ENCODE assay signal across 25 cellular contexts in genomic region chr5:78562001-78562400, GRCh38.
"Had no signal": no experiment of that assay in that cellular context is flagged by ENCODE, and none has a peak within 500 bp of the region (broad histone marks: within the 10 kb centered on the region; RNA-seq: fewer than 3 reads in every experiment).

No MANE protein-coding gene starts in this region.

- H3K27ac Mint-ChIP-seq: effector memory CD8-positive, alpha-beta T cell; immature natural killer cell had no signal

- ATAC-seq: effector memory CD8-positive, alpha-beta T cell; gastroesophageal sphincter; left cardiac atrium; lower lobe of right lung; stimulated activated naive B cell treated with anti-CD40 and anti-IgM and Interleukin-4, amounts not matched to agents 10 μg/mL and 1 μg/mL and 100 μg/mL, for 72 hours; stimulated activated naive CD8-positive, alpha-beta T cell treated with anti-CD3 and anti-CD28 coated beads, Interleukin-15, amount 100 ng/mL, for 72 hours had no signal

- H3K27me3 Mint-ChIP-seq: naive B cell; stimulated activated naive B cell treated with anti-CD40 and anti-IgM and Interleukin-4, amounts not matched to agents 10 μg/mL and 1 μg/mL and 100 μg/mL, for 72 hours had no signal

- H3K4me1 ChIP-seq: esophagus squamous epithelium, testis had no signal

- H3K4me3 Mint-ChIP-seq: effector memory CD8-positive, alpha-beta T cell; immature natural killer cell; naive B cell; nephron; stimulated activated naive B cell treated with anti-CD40 and anti-IgM and Interleukin-4, amounts not matched to agents 10 μg/mL and 1 μg/mL and 100 μg/mL, for 72 hours; stimulated activated naive CD8-positive, alpha-beta T cell treated with anti-CD3 and anti-CD28 coated beads, Interleukin-15, amount 100 ng/mL, for 72 hours had no signal

- H3K36me3 ChIP-seq: esophagus squamous epithelium, gastroesophageal sphincter, left ventricle myocardium inferior, lower lobe of right lung, neutrophil, ovary, right atrium auricular region, transverse colon had no signal

- H3K9me3 ChIP-seq: esophagus squamous epithelium, gastroesophageal sphincter, lower lobe of right lung, neutrophil, ovary, right atrium auricular region, sigmoid colon, testis, transverse colon had no signal

- H3K4me1 Mint-ChIP-seq: immature natural killer cell; naive B cell; nephron; stimulated activated naive B cell treated with anti-CD40 and anti-IgM and Interleukin-4, amounts not matched to agents 10 μg/mL and 1 μg/mL and 100 μg/mL, for 72 hours; stimulated activated naive CD8-positive, alpha-beta T cell treated with anti-CD3 and anti-CD28 coated beads, Interleukin-15, amount 100 ng/mL, for 72 hours had no signal

- H3K27ac ChIP-seq: epithelial cell of prostate, esophagus squamous epithelium, gastroesophageal sphincter, left ventricle myocardium inferior, lower lobe of right lung, neutrophil, ovary, right atrium auricular region, sigmoid colon, skin epidermis, testis, transverse colon had no signal

- H3K4me3 ChIP-seq: esophagus squamous epithelium, gastroesophageal sphincter, left ventricle myocardium inferior, lower lobe of right lung, ovary, right atrium auricular region, sigmoid colon, skin epidermis, testis, transverse colon had no signal

- H3K27me3 ChIP-seq: esophagus squamous epithelium, gastroesophageal sphincter, neutrophil, ovary, right atrium auricular region, sigmoid colon, testis, transverse colon had no signal

- H3K9me3 Mint-ChIP-seq: immature natural killer cell; stimulated activated naive B cell treated with anti-CD40 and anti-IgM and Interleukin-4, amounts not matched to agents 10 μg/mL and 1 μg/mL and 100 μg/mL, for 72 hours; stimulated activated naive CD8-positive, alpha-beta T cell treated with anti-CD3 and anti-CD28 coated beads, Interleukin-15, amount 100 ng/mL, for 72 hours had no signal

- DNase-seq: effector memory CD8-positive, alpha-beta T cell; esophagus squamous epithelium; foreskin fibroblast; glutamatergic neuron; immature natural killer cell; kidney; left cardiac atrium; left ventricle myocardium inferior; lower lobe of right lung; mesenchymal stem cell; naive B cell; ovary; sigmoid colon; stimulated activated CD4-positive, alpha-beta T cell treated with anti-CD3 and anti-CD28 coated beads, Interleukin-2, amount 100 ng/mL, for 24 hours; stimulated activated CD4-positive, alpha-beta T cell treated with anti-CD3 and anti-CD28 coated beads, Interleukin-4, amount 100 ng/mL, for 4 hours; stimulated activated naive B cell treated with anti-CD40 and anti-IgM and Interleukin-4, amounts not matched to agents 10 μg/mL and 1 μg/mL and 100 μg/mL, for 72 hours; stimulated activated naive CD8-positive, alpha-beta T cell treated with anti-CD3 and anti-CD28 coated beads, Interleukin-15, amount 100 ng/mL, for 72 hours; testis; transverse colon had no signal

- H3K36me3 Mint-ChIP-seq: immature natural killer cell had no signal
